In the genomic region with DNA sequence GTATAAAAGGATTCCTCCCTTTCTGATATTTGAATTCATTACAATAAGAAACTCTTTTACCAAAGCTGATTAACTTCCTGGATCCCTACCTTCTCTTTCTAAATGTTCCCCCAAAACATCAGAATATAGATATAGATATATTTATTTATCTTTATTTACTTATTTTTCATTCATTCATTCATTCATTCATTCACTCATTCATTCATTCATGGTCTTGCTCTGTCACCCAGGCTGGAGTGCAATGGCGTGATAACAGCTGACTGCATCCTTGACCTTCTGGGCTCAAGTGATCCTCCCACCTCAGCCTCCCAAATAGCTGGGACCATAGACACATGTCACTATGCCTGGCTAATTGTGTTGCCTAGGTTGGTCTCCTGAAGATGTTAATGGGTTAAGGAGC, we compare ENCODE assay signal across 27 cellular contexts.
"Had no signal": no experiment of that assay in that cellular context is flagged by ENCODE, and none has a peak within 500 bp of the region (broad histone marks: within the 10 kb centered on the region; RNA-seq: fewer than 3 reads in every experiment).

No MANE protein-coding gene starts in this region.

- H3K27me3 ChIP-seq: colonic mucosa, dorsolateral prefrontal cortex, esophagus muscularis mucosa, esophagus squamous epithelium, foreskin keratinocyte, gastrocnemius medialis, gastroesophageal sphincter, heart left ventricle, heart right ventricle had no signal

- ATAC-seq: effector memory CD8-positive, alpha-beta T cell; esophagus mucosa; foreskin keratinocyte; gastrocnemius medialis; gastroesophageal sphincter; heart left ventricle; heart right ventricle had no signal

- DNase-seq: colonic mucosa; cortex of kidney; dorsolateral prefrontal cortex; effector CD4-positive, alpha-beta T cell; effector CD8-positive, alpha-beta T cell; effector memory CD4-positive, alpha-beta T cell; effector memory CD8-positive, alpha-beta T cell; endodermal cell; erythroblast; esophagus squamous epithelium; foreskin fibroblast; foreskin keratinocyte; foreskin melanocyte; gastrocnemius medialis; glutamatergic neuron; head of caudate nucleus; heart left ventricle; heart right ventricle had no signal

- H3K4me3 ChIP-seq: colonic mucosa, coronary artery, dorsolateral prefrontal cortex, esophagus muscularis mucosa, esophagus squamous epithelium, gastrocnemius medialis, gastroesophageal sphincter, heart left ventricle, heart right ventricle had no signal

- H3K36me3 ChIP-seq: colonic mucosa had no signal

- H3K27ac ChIP-seq: colonic mucosa, coronary artery, dorsolateral prefrontal cortex, epithelial cell of prostate, esophagus muscularis mucosa, esophagus squamous epithelium, foreskin keratinocyte, gastrocnemius medialis, gastroesophageal sphincter, heart left ventricle, heart right ventricle had no signal

- H3K9me3 ChIP-seq: colonic mucosa, gastrocnemius medialis had no signal

- H3K4me1 ChIP-seq: colonic mucosa, esophagus muscularis mucosa, esophagus squamous epithelium, gastrocnemius medialis, gastroesophageal sphincter had no signal

- FAIRE-seq: colon, endometrium, endothelial cell of umbilical vein, frontal cortex had no signal
